Comparison of ENCODE assay signal across 11 cellular contexts in genomic region chr16:8634991-8635736, GRCh38. TPM values are rescaled to one million over a fixed set of nuclear protein-coding genes. Genes with fewer than 3 reads are reported as not detected.
DNase-seq lines count a peak whose midpoint lies in the region; ATAC-seq and TF ChIP-seq lines count a peak whose summit lies in the region.
"Had no signal": no experiment of that assay in that cellular context is flagged by ENCODE, and none has a peak within 500 bp of the region (broad histone marks: within the 10 kb centered on the region; RNA-seq: fewer than 3 reads in every experiment).

No MANE protein-coding gene starts in this region.

- H3K4me3 Mint-ChIP-seq in naive thymus-derived CD4-positive, alpha-beta T cell: no peak overlapping the region

- H3K9me2 ChIP-seq in SU-DHL-6 (replicated peaks; ENCODE audit: insufficient read depth, low read length): no peaks in the 10 kb centered on the region

- H3K27me3 ChIP-seq in left ventricle myocardium inferior (ENCODE audit: low read depth) (no peaks in the 10 kb centered on the region), heart left ventricle (no peaks in the 10 kb centered on the region), SU-DHL-6 (ENCODE audit: low read length) (no peaks in the 10 kb centered on the region)
- no peaks in the 10 kb centered on the region for H3K27me3 ChIP-seq in naive thymus-derived CD4-positive, alpha-beta T cell (ENCODE audit: control insufficient read depth in 2 of 2, insufficient read depth in 2 of 2, low read length in 2 of 2)

- DNase-seq in left ventricle myocardium inferior: no peak
- DNase-seq in heart left ventricle: no peak
- DNase-seq in foreskin fibroblast: peak in 1 of 2 donors; percentile 54
- DNase-seq in NCI-H146 (lab: John Stamatoyannopoulos, UW): no peak
- no peak for DNase-seq in medulla oblongata (ENCODE audit: extremely low spot score)
- DNase-seq in naive thymus-derived CD4-positive, alpha-beta T cell: no peak
- DNase-seq: activated CD4-positive, alpha-beta T cell treated with anti-CD3 and anti-CD28 coated beads, Interleukin-2, amount 50 U/mL, for 48 hours; cortex of kidney had no signal

- H3K9ac ChIP-seq in SU-DHL-6 (ENCODE audit: low read length): no peak overlapping the region

- H3K36me3 ChIP-seq in left ventricle myocardium inferior (peaks cover 93% of the 10 kb centered on the region), heart left ventricle (peaks cover 0 to 99% (median 90%) of the 10 kb centered on the region in 9 donors), SU-DHL-6 (ENCODE audit: low read length) (no peaks in the 10 kb centered on the region)
- peaks cover 12 to 90% (median 21%) of the 10 kb centered on the region in 3 experiments for H3K36me3 ChIP-seq in naive thymus-derived CD4-positive, alpha-beta T cell (ENCODE audit: control insufficient read depth in 2 of 3, insufficient read depth in 3 of 3, low read length in 3 of 3)

- no peak overlapping the region for H3K27ac Mint-ChIP-seq in naive thymus-derived CD4-positive, alpha-beta T cell

- no peak overlapping the region for H3K4me3 ChIP-seq in left ventricle myocardium inferior
- no peak overlapping the region for H3K4me3 ChIP-seq in heart left ventricle
- no peak overlapping the region for H3K4me3 ChIP-seq in SU-DHL-6 (ENCODE audit: insufficient read depth, low read length, poor library complexity, severe bottlenecking)
- H3K4me3 ChIP-seq in foreskin fibroblast (ENCODE audit: low read depth in 1 of 2, low read length in 2 of 2): no peak overlapping the region
- H3K4me3 ChIP-seq in naive thymus-derived CD4-positive, alpha-beta T cell (ENCODE audit: low read length): no peak overlapping the region
- H3K4me3 ChIP-seq: lung had no signal

- H3K9me3 ChIP-seq in left ventricle myocardium inferior (replicated peaks): no peaks in the 10 kb centered on the region
- H3K9me3 ChIP-seq in heart left ventricle: no peaks in the 10 kb centered on the region
- H3K9me3 ChIP-seq in SU-DHL-6 (ENCODE audit: insufficient read depth, low read length): no peaks in the 10 kb centered on the region
- no peaks in the 10 kb centered on the region for H3K9me3 ChIP-seq in naive thymus-derived CD4-positive, alpha-beta T cell (ENCODE audit: control insufficient read depth in 2 of 3, low read length in 3 of 3)

- no peak overlapping the region for H3K27ac ChIP-seq in left ventricle myocardium inferior (replicated peaks)
- H3K27ac ChIP-seq in heart left ventricle: no peak overlapping the region
- no peak overlapping the region for H3K27ac ChIP-seq in SU-DHL-6 (ENCODE audit: low read depth, low read length)
- no peak overlapping the region for H3K27ac ChIP-seq in naive thymus-derived CD4-positive, alpha-beta T cell (ENCODE audit: low read depth, low read length)

- H3F3A ChIP-seq in SU-DHL-6 (ENCODE audit: insufficient read depth): no peaks in the 10 kb centered on the region

- POLR2A ChIA-PET in naive thymus-derived CD4-positive, alpha-beta T cell (lab: Charles Lee): no interaction called here

- no peak for ATAC-seq in heart left ventricle
- no peak for ATAC-seq in naive thymus-derived CD4-positive, alpha-beta T cell
- ATAC-seq in HG02759 (IDR thresholded peaks at IDR 0.05; ENCODE audit: unreplicated experiment): no peak

- 81 to 90% (median 84%) methylated on average over 17 to 18 of the region's 18 CpGs for WGBS in heart left ventricle, 4 donors

- H2AFZ ChIP-seq in SU-DHL-6 (ENCODE audit: low read depth, low read length, severe bottlenecking): no peak overlapping the region

- no peak for TF ChIP-seq POLR2A in heart left ventricle (IDR thresholded peaks at IDR 0.05)

- H3K9me3 Mint-ChIP-seq in naive thymus-derived CD4-positive, alpha-beta T cell: no peaks in the 10 kb centered on the region

- no peaks in the 10 kb centered on the region for H3K79me2 ChIP-seq in SU-DHL-6 (ENCODE audit: insufficient read depth, low read length)

- H4K20me1 ChIP-seq in SU-DHL-6 (ENCODE audit: low read depth, low read length): no peaks in the 10 kb centered on the region

- intact Hi-C loops in left ventricle myocardium inferior (cut with micrococcal nuclease) (no loop called here), heart left ventricle (cut with DNase I) (no loop called here)
- intact Hi-C loops in naive thymus-derived CD4-positive, alpha-beta T cell (cut with micrococcal nuclease): no loop called here

- H3K27me3 Mint-ChIP-seq in naive thymus-derived CD4-positive, alpha-beta T cell: no peaks in the 10 kb centered on the region

- CTCF ChIA-PET in naive thymus-derived CD4-positive, alpha-beta T cell (lab: Charles Lee): no interaction called here

- TF ChIP-seq CTCF in left ventricle myocardium inferior (IDR thresholded peaks at IDR 0.05; ENCODE audit: borderline replicate concordance): peak; percentile 17
- peak in 4 of 12 donors; percentile 21 to 37 (median 25) for TF ChIP-seq CTCF in heart left ventricle (IDR thresholded peaks at IDR 0.05)
- peak; percentile 85 for TF ChIP-seq CTCF in SU-DHL-6 (IDR thresholded peaks at IDR 0.05; ENCODE audit: insufficient read depth, low read length, poor library complexity, severe bottlenecking)
- peak; percentile 73 for TF ChIP-seq CTCF in foreskin fibroblast (IDR thresholded peaks at IDR 0.05; ENCODE audit: low read depth, low read length)

- H3K4me1 Mint-ChIP-seq in naive thymus-derived CD4-positive, alpha-beta T cell: peaks cover 0 to 8% (median 0%) of the 10 kb centered on the region in 7 donors

- peaks cover 8 to 32% (median 13%) of the 10 kb centered on the region in 5 donors for H3K36me3 Mint-ChIP-seq in naive thymus-derived CD4-positive, alpha-beta T cell

- H3K4me1 ChIP-seq in left ventricle myocardium inferior (no peaks in the 10 kb centered on the region), heart left ventricle (peaks cover 0 to 22% (median 0%) of the 10 kb centered on the region in 12 donors)
- no peaks in the 10 kb centered on the region for H3K4me1 ChIP-seq in naive thymus-derived CD4-positive, alpha-beta T cell (ENCODE audit: control insufficient read depth in 2 of 2, insufficient read depth in 2 of 2, low read length in 2 of 2)

- no peak overlapping the region for H3K4me2 ChIP-seq in SU-DHL-6 (ENCODE audit: low read depth, low read length, poor library complexity, severe bottlenecking)

RNA-seq across cellular contexts. Expression of gene METTL22, which starts 13.7 kb away (rescaled TPM):
- total RNA-seq in left ventricle myocardium inferior (27.3 TPM), heart left ventricle (10 to 100 TPM; 15.3 to 80.3 (median 33.0) TPM)
- polyA plus RNA-seq in heart left ventricle: 10 to 100 TPM; 34.0 to 44.9 TPM
- 10 to 100 TPM; 28.9 to 59.4 (median 48.9) TPM for total RNA-seq in naive thymus-derived CD4-positive, alpha-beta T cell
- polyA plus RNA-seq in naive thymus-derived CD4-positive, alpha-beta T cell: 10 to 100 TPM; 16.6 to 20.9 TPM

RNA-seq across cellular contexts. Expression of gene ABAT, which starts 39.3 kb away (rescaled TPM):
- total RNA-seq in left ventricle myocardium inferior (14.5 TPM), heart left ventricle (10 to 100 TPM in 5 of 9 donors, 1 to 10 TPM in 4; 5.1 to 37.0 (median 12.8) TPM)
- 10 to 100 TPM in 1 of 2 donors, 1 to 10 TPM in 1; 3.4 to 17.6 TPM for polyA plus RNA-seq in heart left ventricle
- total RNA-seq in naive thymus-derived CD4-positive, alpha-beta T cell: 10 to 100 TPM in 2 of 5 experiments, 1 to 10 TPM in 3; 5.4 to 11.5 (median 9.3) TPM
- 1 to 10 TPM; 1.3 to 2.9 TPM for polyA plus RNA-seq in naive thymus-derived CD4-positive, alpha-beta T cell

RNA-seq across cellular contexts. Expression of gene TMEM114, which starts 44.9 kb away (rescaled TPM):
- not detected for total RNA-seq in left ventricle myocardium inferior
- total RNA-seq in heart left ventricle: not detected
- polyA plus RNA-seq in heart left ventricle: not detected
- total RNA-seq in naive thymus-derived CD4-positive, alpha-beta T cell: not detected
- not detected for polyA plus RNA-seq in naive thymus-derived CD4-positive, alpha-beta T cell
- total RNA-seq: lung had no signal
- polyA plus RNA-seq: lung had no signal
